In genomic region chr16:86984975-86985655, GRCh38 we compare ENCODE assay signal across 16 cellular contexts.
DNase-seq lines count a peak whose midpoint lies in the region; ATAC-seq and TF ChIP-seq lines count a peak whose summit lies in the region.
"Had no signal": no experiment of that assay in that cellular context is flagged by ENCODE, and none has a peak within 500 bp of the region (broad histone marks: within the 10 kb centered on the region; RNA-seq: fewer than 3 reads in every experiment).

No MANE protein-coding gene starts in this region.

- H2BK5ac ChIP-seq in IMR-90 (ENCODE audit: low read depth, low read length, poor library complexity, severe bottlenecking) = no peak overlapping the region

- H3K4me3 ChIP-seq in IMR-90 (ENCODE audit: insufficient read depth, low read depth, low read length) = no peak overlapping the region
- no peak overlapping the region for H3K4me3 ChIP-seq in endodermal cell (ENCODE audit: low read length)
- H3K4me3 ChIP-seq in stomach smooth muscle (ENCODE audit: low read length in 2 of 2) = peak overlapping the region in 1 of 2 donors; percentile 29
- H3K4me3 ChIP-seq: BLaER1, PC-9 had no signal

- H2BK20ac ChIP-seq in IMR-90 (ENCODE audit: low read depth, low read length) = no peak overlapping the region

- no peak for TF ChIP-seq POLR2A in IMR-90 (IDR thresholded peaks at IDR 0.05; ENCODE audit: low read depth, low read length)

- TF ChIP-seq CTCF in IMR-90 (conservative IDR thresholded peaks at IDR 0.05; ENCODE audit: low read depth, low read length) (no peak), endodermal cell (conservative IDR thresholded peaks at IDR 0.05) (no peak)

- H3K9ac ChIP-seq in IMR-90 (ENCODE audit: low read depth, low read length) (no peak overlapping the region), endodermal cell (ENCODE audit: extremely low read depth, low read length, poor library complexity, severe bottlenecking) (no peak overlapping the region), stomach smooth muscle (ENCODE audit: low read length in 2 of 2) (no peak overlapping the region)
- H3K9ac ChIP-seq: BLaER1, KMS-11 had no signal

- H3K9me1 ChIP-seq in IMR-90 (ENCODE audit: insufficient read depth, low read length) = no peaks in the 10 kb centered on the region

- intact Hi-C loops in IMR-90 (cut with micrococcal nuclease) = no loop called here

- no peak overlapping the region; the same call in 1 of the 2 replicates for H2AK5ac ChIP-seq in IMR-90 (ENCODE audit: low read depth, low read length)

- H3K9me3 ChIP-seq in IMR-90 (ENCODE audit: control insufficient read depth, insufficient read depth, low read length) (no peaks in the 10 kb centered on the region), endodermal cell (ENCODE audit: control insufficient read depth, low read length) (no peaks in the 10 kb centered on the region), stomach smooth muscle (ENCODE audit: control insufficient read depth in 2 of 2, low read length in 2 of 2) (no peaks in the 10 kb centered on the region)
- H3K9me3 ChIP-seq: BLaER1 had no signal

- H2BK120ac ChIP-seq in IMR-90 (ENCODE audit: low read depth, low read length) = no peak overlapping the region

- H3K27ac ChIP-seq in IMR-90 (ENCODE audit: insufficient read depth, low read length) = no peak overlapping the region
- no peak overlapping the region for H3K27ac ChIP-seq in endodermal cell (ENCODE audit: low read depth, low read length)
- peak overlapping the region; percentile 6 for H3K27ac ChIP-seq in stomach smooth muscle (ENCODE audit: low read length)
- H3K27ac ChIP-seq: BLaER1, KMS-11, PC-9 had no signal

- peaks cover 4% of the 10 kb centered on the region; the same call in 1 of the 2 replicates for H3K27me3 ChIP-seq in IMR-90 (ENCODE audit: control insufficient read depth, insufficient read depth, low read length)
- no peaks in the 10 kb centered on the region for H3K27me3 ChIP-seq in endodermal cell (ENCODE audit: control insufficient read depth, insufficient read depth, low read length, poor library complexity, severe bottlenecking)
- peaks cover 0 to 2% of the 10 kb centered on the region in 2 donors for H3K27me3 ChIP-seq in stomach smooth muscle (ENCODE audit: control insufficient read depth in 1 of 2, insufficient read depth in 2 of 2, low read length in 2 of 2)
- H3K27me3 ChIP-seq: BLaER1 had no signal

- no peak overlapping the region for H3K4ac ChIP-seq in IMR-90 (ENCODE audit: low read depth, low read length)

- H2AK9ac ChIP-seq in IMR-90 (replicated peaks; ENCODE audit: low read depth, low read length, poor library complexity) = peak overlapping the region; percentile 70

- in situ Hi-C loops in IMR-90 (cut with MboI; ENCODE audit: low sequenced_read_pairs) = no loop called here

- no peak overlapping the region for H3K18ac ChIP-seq in IMR-90 (ENCODE audit: low read depth, low read length)

- POLR2A ChIA-PET in IMR-90 (lab: Charles Lee; ENCODE audit: unreplicated experiment) = no interaction called here

- peak overlapping the region; percentile 4 for H2AFZ ChIP-seq in IMR-90 (replicated peaks; ENCODE audit: low read length, poor library complexity)
- H2AFZ ChIP-seq: PC-9 had no signal

- no peak overlapping the region for H4K5ac ChIP-seq in IMR-90 (ENCODE audit: low read depth, low read length)

- H3K27me3 Mint-ChIP-seq in endodermal cell (ENCODE audit: insufficient read depth) = no peaks in the 10 kb centered on the region

- CTCF ChIA-PET in IMR-90 (lab: Yijun Ruan, JAX) = no interaction called here

- no peak overlapping the region for H3K14ac ChIP-seq in IMR-90 (replicated peaks; ENCODE audit: low read depth, low read length)

- H3K56ac ChIP-seq in IMR-90 (ENCODE audit: extremely low read depth, insufficient read depth, low read length) = no peak overlapping the region

- TF ChIP-seq RAD21 in IMR-90 (IDR thresholded peaks at IDR 0.05; ENCODE audit: low read length) = no peak

- H3K4me1 Mint-ChIP-seq in endodermal cell = peaks cover 12% of the 10 kb centered on the region

- H3K27ac Mint-ChIP-seq in endodermal cell = no peak overlapping the region
- H3K27ac Mint-ChIP-seq: activated naive CD8-positive, alpha-beta T cell had no signal

- H4K91ac ChIP-seq in IMR-90 (ENCODE audit: insufficient read depth, low read depth, low read length) = no peak overlapping the region

- H3K36me3 ChIP-seq in IMR-90 (ENCODE audit: control insufficient read depth, insufficient read depth, low read length) (no peaks in the 10 kb centered on the region), endodermal cell (ENCODE audit: control insufficient read depth, insufficient read depth, low read length) (no peaks in the 10 kb centered on the region), stomach smooth muscle (ENCODE audit: control insufficient read depth in 2 of 2, insufficient read depth in 2 of 2, low read length in 2 of 2) (no peaks in the 10 kb centered on the region)
- H3K36me3 ChIP-seq: BLaER1 had no signal

- no peak for ATAC-seq in IMR-90 (ENCODE audit: low read depth)
- ATAC-seq in HG03469 (IDR thresholded peaks at IDR 0.05; ENCODE audit: unreplicated experiment) = no peak
- ATAC-seq in HG03342 (IDR thresholded peaks at IDR 0.05; ENCODE audit: unreplicated experiment) = no peak
- no peak for ATAC-seq in stimulated activated naive CD8-positive, alpha-beta T cell treated with anti-CD3 and anti-CD28 coated beads, Interleukin-15, Interleukin-2, amounts not matched to agents 100 U/mL and 50 U/mL, for 24 hours

- H4K20me1 ChIP-seq in IMR-90 (ENCODE audit: insufficient read depth, low read length) = no peaks in the 10 kb centered on the region
- H4K20me1 ChIP-seq: BLaER1 had no signal

- H3K4me2 ChIP-seq in IMR-90 (ENCODE audit: low read depth, low read length) = no peak overlapping the region
- H3K4me2 ChIP-seq: BLaER1, KMS-11, PC-9 had no signal

- H3K4me3 Mint-ChIP-seq in endodermal cell = no peak overlapping the region
- H3K4me3 Mint-ChIP-seq: activated naive CD8-positive, alpha-beta T cell had no signal

- 85% methylated on average over 3 of the region's 14 CpGs; no CpG with 5 or more reads in 1 of the 2 experiments for WGBS in IMR-90 (ENCODE audit: extremely low coverage in 2 of 2, insufficient read length in 1 of 2), 2 experiments
- 73 to 76% methylated on average over 11 to 14 of the region's 14 CpGs for WGBS in endodermal cell (ENCODE audit: insufficient coverage in 1 of 2, insufficient read length in 1 of 2), 2 experiments

- no TSS peak for BruUV-seq in IMR-90 (replicated peaks; lab: Mats Ljungman, UMichigan)

- no peak overlapping the region for H3K23ac ChIP-seq in IMR-90 (ENCODE audit: low read depth, low read length)

- H3K4me1 ChIP-seq in IMR-90 (ENCODE audit: control insufficient read depth, insufficient read depth, low read length) (no peaks in the 10 kb centered on the region), endodermal cell (ENCODE audit: control insufficient read depth, insufficient read depth, low read length) (peaks cover 3% of the 10 kb centered on the region), stomach smooth muscle (ENCODE audit: control insufficient read depth, insufficient read depth, low read length) (peaks cover 24% of the 10 kb centered on the region)

- no peak overlapping the region for H4K8ac ChIP-seq in IMR-90 (ENCODE audit: low read depth in 2 of 2, low read length in 2 of 2)

- DNase-seq in IMR-90 (no peak), endodermal cell (peak; percentile 90), islet precursor cell (peak; percentile 84)
- DNase-seq in stimulated activated naive CD8-positive, alpha-beta T cell treated with anti-CD3 and anti-CD28 coated beads, Interleukin-15, Interleukin-2, amounts not matched to agents 100 U/mL and 50 U/mL, for 24 hours = no peak
- DNase-seq: activated T-cell treated with anti-CD3 and anti-CD28 coated beads, Interleukin-2, amount 50 U/mL, for 1 hour; NCI-H1092 treated with DMSO at 0.1 percent for 48 hours; NCI-H748 treated with DMSO at 0.1 percent for 48 hours; PC-9; stimulated activated CD4-positive, alpha-beta T cell treated with anti-CD3 and anti-CD28 coated beads, Interleukin-4, amount 100 ng/mL, for 4 hours; stimulated activated CD8-positive, alpha-beta memory T cell treated with anti-CD3 and anti-CD28 coated beads, Interleukin-4, amount 100 ng/mL, for 48 hours had no signal

- peaks cover 9% of the 10 kb centered on the region for H3K9me3 Mint-ChIP-seq in endodermal cell

- H3K36me3 Mint-ChIP-seq in endodermal cell (ENCODE audit: low read depth) = no peaks in the 10 kb centered on the region
- H3K36me3 Mint-ChIP-seq: activated naive CD8-positive, alpha-beta T cell had no signal

- H2BK15ac ChIP-seq in IMR-90 (ENCODE audit: low read depth, low read length) = no peak overlapping the region; the same call in 2 of the 3 replicates

- no peaks in the 10 kb centered on the region for H3K79me1 ChIP-seq in IMR-90 (ENCODE audit: low read depth in 1 of 2, low read length in 2 of 2)

- dilution Hi-C loops in IMR-90 (cut with HindIII; ENCODE audit: low sequenced_read_pairs, unreplicated experiment) = no loop called here

TF ChIP-seq in IMR-90, 13 proteins besides CTCF, POLR2A, EP300 and RAD21:
- no peak for TF ChIP-seq MXI1 (IDR thresholded peaks at IDR 0.05; ENCODE audit: borderline replicate concordance, low read depth, low read length)
- no peak for TF ChIP-seq RCOR1 (IDR thresholded peaks at IDR 0.05; ENCODE audit: insufficient replicate concordance, low read length)
- no peak for TF ChIP-seq USF2 (IDR thresholded peaks at IDR 0.05; ENCODE audit: low read depth, low read length)
- no peak for TF ChIP-seq NFE2L2 (IDR thresholded peaks at IDR 0.05; ENCODE audit: low read depth, low read length)
- TF ChIP-seq MAZ (IDR thresholded peaks at IDR 0.05; ENCODE audit: borderline replicate concordance, low read depth, low read length) = no peak
- no peak for TF ChIP-seq FOS (IDR thresholded peaks at IDR 0.05; ENCODE audit: low read depth, low read length)
- TF ChIP-seq MAFK (IDR thresholded peaks at IDR 0.05; ENCODE audit: low read depth, low read length) = no peak
- TF ChIP-seq BHLHE40 (IDR thresholded peaks at IDR 0.05; ENCODE audit: low read depth, low read length) = no peak
- no peak for TF ChIP-seq SMC3 (IDR thresholded peaks at IDR 0.05; ENCODE audit: low read depth, low read length)
- TF ChIP-seq CEBPB (IDR thresholded peaks at IDR 0.05; ENCODE audit: low read depth, low read length) = no peak

Comparison
In these comparisons a context has a peak if more than half of its experiments do, and no peak if none do; other contexts are left out.
1. DNase-seq: peak in endodermal cell (single experiment) and islet precursor cell (single experiment); none in IMR-90 (single experiment) and stimulated activated naive CD8-positive, alpha-beta T cell treated with anti-CD3 and anti-CD28 coated beads, Interleukin-15, Interleukin-2, amounts not matched to agents 100 U/mL and 50 U/mL, for 24 hours (single experiment).